Comparison of ENCODE assay signal across 5 cellular contexts in genomic region chr16:74764184-74764583, GRCh38. TPM values are rescaled to one million over a fixed set of nuclear protein-coding genes. Genes with fewer than 3 reads are reported as not detected.
"Had no signal": no experiment of that assay in that cellular context is flagged by ENCODE, and none has a peak within 500 bp of the region (broad histone marks: within the 10 kb centered on the region; RNA-seq: fewer than 3 reads in every experiment).

No MANE protein-coding gene starts in this region.

RNA-seq across cellular contexts. Expression of gene FA2H, which starts 10.4 kb away (rescaled TPM):
- total RNA-seq: activated CD4-positive, alpha-beta T cell treated with anti-CD3 and anti-CD28 coated beads for 36 hours; activated CD4-positive, alpha-beta T cell treated with anti-CD3 and anti-CD28 coated beads, Interleukin-2, amount 10 ng/mL, durations not matched to agents 24 days and 14 days; activated CD8-positive, alpha-beta memory T cell treated with anti-CD3 and anti-CD28 coated beads for 36 hours; activated CD8-positive, alpha-beta T cell treated with anti-CD3 and anti-CD28 coated beads for 36 hours; activated CD8-positive, alpha-beta T cell treated with anti-CD3 and anti-CD28 coated beads, Interleukin-2, amount 10 ng/mL, durations not matched to agents 7 days and 5 days had no signal
